Comparison of ENCODE assay signal across 9 cellular contexts in genomic region chr18:57077786-57078552, GRCh38.
DNase-seq lines count a peak whose midpoint lies in the region; ATAC-seq and FAIRE-seq lines count a peak whose summit lies in the region.
"Had no signal": no experiment of that assay in that cellular context is flagged by ENCODE, and none has a peak within 500 bp of the region (broad histone marks: within the 10 kb centered on the region; RNA-seq: fewer than 3 reads in every experiment).

No MANE protein-coding gene starts in this region.

- no peak overlapping the region for H3K4me3 ChIP-seq in small intestine (ENCODE audit: low read depth in 1 of 2, low read length in 2 of 2)

- no peaks in the 10 kb centered on the region for H3K27me3 ChIP-seq in small intestine (ENCODE audit: control insufficient read depth in 2 of 2, insufficient read depth in 2 of 2, low read length in 2 of 2)

- FAIRE-seq in small intestine (lab: Jason Lieb, UNC): no peak
- FAIRE-seq: A204.1 had no signal

- peak; percentile 1 for DNase-seq in NCI-H345 (lab: John Stamatoyannopoulos, UW)
- DNase-seq in NCI-H345 treated with DMSO at 0.1 percent for 48 hours (lab: John Stamatoyannopoulos, UW; ENCODE audit: unreplicated experiment): no peak
- peak; percentile 49 for DNase-seq in OCI-M1 (lab: John Stamatoyannopoulos, UW)
- DNase-seq in stimulated activated CD8-positive, alpha-beta memory T cell treated with anti-CD3 and anti-CD28 coated beads, Interleukin-4, amount 100 ng/mL, for 24 hours (ENCODE audit: low read depth): peak; percentile 27
- no peak for DNase-seq in hypothalamus (lab: John Stamatoyannopoulos, UW)
- no peak for DNase-seq in small intestine
- no peak for DNase-seq in head of caudate nucleus

- intact Hi-C loops in head of caudate nucleus (cut with DNase I): no loop called here

- no peaks in the 10 kb centered on the region for H3K9me3 ChIP-seq in small intestine (ENCODE audit: control insufficient read depth, low read depth)

- ATAC-seq in HG02840 (IDR thresholded peaks at IDR 0.05; ENCODE audit: low FRiP score, unreplicated experiment): peak; percentile 89

- H3K27ac ChIP-seq in small intestine (ENCODE audit: low read depth in 1 of 2, low read length in 1 of 2): no peak overlapping the region

- no peaks in the 10 kb centered on the region for H3K4me1 ChIP-seq in small intestine (ENCODE audit: control insufficient read depth in 2 of 2, insufficient read depth in 1 of 2, low read depth in 1 of 2, low read length in 1 of 2)

- 69 to 84% (median 73%) methylated on average over 11 of the region's 11 CpGs for WGBS in small intestine, 3 donors

- H3K36me3 ChIP-seq in small intestine (ENCODE audit: control insufficient read depth in 2 of 2, insufficient read depth in 2 of 2, low read length in 2 of 2): no peaks in the 10 kb centered on the region

Comparison
In these comparisons a context has a peak if more than half of its experiments do, and no peak if none do; other contexts are left out.
1. DNase-seq: peak in NCI-H345 (single experiment), OCI-M1 (single experiment) and stimulated activated CD8-positive, alpha-beta memory T cell treated with anti-CD3 and anti-CD28 coated beads, Interleukin-4, amount 100 ng/mL, for 24 hours (single experiment); none in NCI-H345 treated with DMSO at 0.1 percent for 48 hours (single experiment), hypothalamus (0 of 51), small intestine (single experiment) and head of caudate nucleus (0 of 42).